2 cellular contexts compared by ENCODE assay signal in genomic region chr11:94128746-94129504, GRCh38.
TF ChIP-seq lines count a peak whose summit lies in the region.

TSS of gene PANX1 (plus strand) at chr11:94128841. CDS start at chr11:94129313, 472 bp downstream.

TF ChIP-seq in HEK293, 187 proteins besides CTCF, POLR2A, EP300 and RAD21 (continued from another document and continues in another):
- TF ChIP-seq ZNF362 (tag by site-specific recombination; IDR thresholded peaks at IDR 0.05), result no peak
- TF ChIP-seq ZNF112 (tag by site-specific recombination; IDR thresholded peaks at IDR 0.05), result no peak
- TF ChIP-seq SP7 (tag by site-specific recombination; IDR thresholded peaks at IDR 0.05), result no peak
- no peak for TF ChIP-seq ZNF37A (tag by site-specific recombination; IDR thresholded peaks at IDR 0.05)
- TF ChIP-seq ZNF214 (tag by site-specific recombination; IDR thresholded peaks at IDR 0.05; ENCODE audit: borderline replicate concordance), result no peak
- TF ChIP-seq REST (tag by site-specific recombination; IDR thresholded peaks at IDR 0.05), result no peak
- no peak; the same call in 1 of the 2 replicates for TF ChIP-seq ZNF600 (tag by site-specific recombination; IDR thresholded peaks at IDR 0.05)
- no peak for TF ChIP-seq YY2 (tag by site-specific recombination; IDR thresholded peaks at IDR 0.05)
- no peak for TF ChIP-seq ZNF660 (tag by site-specific recombination; IDR thresholded peaks at IDR 0.05)
- TF ChIP-seq GLI2 (tag by site-specific recombination; IDR thresholded peaks at IDR 0.05; ENCODE audit: borderline replicate concordance, low read depth), result no peak
- TF ChIP-seq ZNF473 (tag by site-specific recombination; IDR thresholded peaks at IDR 0.05), result no peak
- peak; percentile 16; the same call in 1 of the 2 replicates for TF ChIP-seq ZFP69B (tag by site-specific recombination; IDR thresholded peaks at IDR 0.05)
- peak; percentile 93 for TF ChIP-seq FEZF1 (tag by site-specific recombination; IDR thresholded peaks at IDR 0.05)
- TF ChIP-seq ZBTB44 (tag by site-specific recombination; IDR thresholded peaks at IDR 0.05), result no peak
- TF ChIP-seq ZNF311 (tag by site-specific recombination; IDR thresholded peaks at IDR 0.05; ENCODE audit: borderline replicate concordance), result no peak
- TF ChIP-seq SP2 (tag by site-specific recombination; IDR thresholded peaks at IDR 0.05), result peak; percentile 48
- peak; percentile 3; the same call in 1 of the 2 replicates for TF ChIP-seq ZBTB10 (tag by site-specific recombination; IDR thresholded peaks at IDR 0.05)
- TF ChIP-seq ZNF768 (tag by site-specific recombination; IDR thresholded peaks at IDR 0.05), result no peak
- peak; percentile 12; the same call in 1 of the 2 replicates for TF ChIP-seq ZNF2 (tag by site-specific recombination; IDR thresholded peaks at IDR 0.05)
- TF ChIP-seq EGR2 (tag by site-specific recombination; IDR thresholded peaks at IDR 0.05; ENCODE audit: low read depth), result no peak
- TF ChIP-seq GLIS1 (tag by site-specific recombination; IDR thresholded peaks at IDR 0.05), result 0 out of 2 replicates have a peak, but pooled peaks have one; percentile 3
- TF ChIP-seq ZNF426 (tag by site-specific recombination; IDR thresholded peaks at IDR 0.05), result no peak

TF ChIP-seq in SK-N-SH, 30 proteins besides CTCF, POLR2A, EP300 and RAD21 (continued from another document):
- TF ChIP-seq TEAD4 (IDR thresholded peaks at IDR 0.05; ENCODE audit: borderline replicate concordance, insufficient read depth), result 0 out of 2 replicates have a peak, but pooled peaks have one; percentile 49
- no peak for TF ChIP-seq GATA2 (CRISPR knock-in tag; IDR thresholded peaks at IDR 0.05)
- TF ChIP-seq GABPA (IDR thresholded peaks at IDR 0.05; ENCODE audit: low read depth), result peak; percentile 73
- TF ChIP-seq SMC3 (IDR thresholded peaks at IDR 0.05; ENCODE audit: low read depth, low read length), result 0 out of 2 replicates have a peak, but pooled peaks have one; percentile 2
- peak; percentile 89 for TF ChIP-seq MXI1 (IDR thresholded peaks at IDR 0.05; ENCODE audit: low read depth, low read length)
- no peak for TF ChIP-seq FOSL2 (IDR thresholded peaks at IDR 0.05; ENCODE audit: borderline replicate concordance, low read depth)
- peak; percentile 70 for TF ChIP-seq TAF1 (IDR thresholded peaks at IDR 0.05; ENCODE audit: borderline replicate concordance, low read depth, low read length)
- TF ChIP-seq USF2 (IDR thresholded peaks at IDR 0.05; ENCODE audit: borderline replicate concordance, low read depth, low read length), result 0 out of 2 replicates have a peak, but pooled peaks have one; percentile 17
- TF ChIP-seq FOXJ3 (CRISPR knock-in tag; IDR thresholded peaks at IDR 0.05), result no peak
- TF ChIP-seq MEF2A (IDR thresholded peaks at IDR 0.05; ENCODE audit: borderline replicate concordance, low read depth), result no peak
- no peak; the same call in 1 of the 2 replicates for TF ChIP-seq REST (IDR thresholded peaks at IDR 0.05; ENCODE audit: low read depth, low read length)
- 0 out of 2 replicates have a peak, but pooled peaks have one; percentile 5 for TF ChIP-seq TCF12 (IDR thresholded peaks at IDR 0.05)
